1 cellular context compared by ENCODE assay signal in the genomic region with DNA sequence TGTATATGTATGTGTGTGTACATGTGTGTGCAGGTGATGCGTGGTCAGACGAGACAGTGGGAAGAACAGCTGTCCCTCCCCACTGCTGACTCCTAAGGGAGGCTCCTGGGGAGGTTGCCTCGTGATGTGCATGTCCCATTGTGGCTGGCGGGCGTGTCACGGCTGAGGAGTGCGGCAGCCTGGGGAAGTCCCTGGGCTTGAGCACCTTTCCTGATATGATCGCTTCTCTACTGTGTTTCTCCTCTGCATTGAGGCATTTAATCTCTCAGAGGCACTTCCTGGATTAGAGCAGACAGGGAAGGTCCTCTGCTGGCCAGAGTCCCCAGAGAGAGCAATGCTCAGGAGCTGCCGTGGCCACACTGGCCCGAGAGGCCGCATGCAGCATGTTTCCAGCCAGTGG.
TF ChIP-seq lines count a peak whose summit lies in the region.

No MANE protein-coding gene starts in this region.

TF ChIP-seq in GM23338, 12 proteins besides CTCF, POLR2A, EP300 and RAD21:
- no peak for TF ChIP-seq ZNF114 (CRISPR knock-in tag; IDR thresholded peaks at IDR 0.05)
- TF ChIP-seq ZNF331 (CRISPR knock-in tag; IDR thresholded peaks at IDR 0.05; ENCODE audit: low read depth) = no peak
- no peak for TF ChIP-seq STAT1 (IDR thresholded peaks at IDR 0.05; ENCODE audit: unreplicated experiment)
- TF ChIP-seq CREB1 (CRISPR knock-in tag; IDR thresholded peaks at IDR 0.05; ENCODE audit: low read depth) = no peak
- no peak for TF ChIP-seq EZH2phosphoT487 (IDR thresholded peaks at IDR 0.05; ENCODE audit: unreplicated experiment)
- TF ChIP-seq, protein P1, sequence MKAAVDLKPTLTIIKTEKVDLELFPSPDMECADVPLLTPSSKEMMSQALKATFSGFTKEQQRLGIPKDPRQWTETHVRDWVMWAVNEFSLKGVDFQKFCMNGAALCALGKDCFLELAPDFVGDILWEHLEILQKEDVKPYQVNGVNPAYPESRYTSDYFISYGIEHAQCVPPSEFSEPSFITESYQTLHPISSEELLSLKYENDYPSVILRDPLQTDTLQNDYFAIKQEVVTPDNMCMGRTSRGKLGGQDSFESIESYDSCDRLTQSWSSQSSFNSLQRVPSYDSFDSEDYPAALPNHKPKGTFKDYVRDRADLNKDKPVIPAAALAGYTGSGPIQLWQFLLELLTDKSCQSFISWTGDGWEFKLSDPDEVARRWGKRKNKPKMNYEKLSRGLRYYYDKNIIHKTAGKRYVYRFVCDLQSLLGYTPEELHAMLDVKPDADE (IDR thresholded peaks at IDR 0.05) = no peak
- TF ChIP-seq JUNB (IDR thresholded peaks at IDR 0.05; ENCODE audit: unreplicated experiment) = no peak
- TF ChIP-seq, protein P2, sequence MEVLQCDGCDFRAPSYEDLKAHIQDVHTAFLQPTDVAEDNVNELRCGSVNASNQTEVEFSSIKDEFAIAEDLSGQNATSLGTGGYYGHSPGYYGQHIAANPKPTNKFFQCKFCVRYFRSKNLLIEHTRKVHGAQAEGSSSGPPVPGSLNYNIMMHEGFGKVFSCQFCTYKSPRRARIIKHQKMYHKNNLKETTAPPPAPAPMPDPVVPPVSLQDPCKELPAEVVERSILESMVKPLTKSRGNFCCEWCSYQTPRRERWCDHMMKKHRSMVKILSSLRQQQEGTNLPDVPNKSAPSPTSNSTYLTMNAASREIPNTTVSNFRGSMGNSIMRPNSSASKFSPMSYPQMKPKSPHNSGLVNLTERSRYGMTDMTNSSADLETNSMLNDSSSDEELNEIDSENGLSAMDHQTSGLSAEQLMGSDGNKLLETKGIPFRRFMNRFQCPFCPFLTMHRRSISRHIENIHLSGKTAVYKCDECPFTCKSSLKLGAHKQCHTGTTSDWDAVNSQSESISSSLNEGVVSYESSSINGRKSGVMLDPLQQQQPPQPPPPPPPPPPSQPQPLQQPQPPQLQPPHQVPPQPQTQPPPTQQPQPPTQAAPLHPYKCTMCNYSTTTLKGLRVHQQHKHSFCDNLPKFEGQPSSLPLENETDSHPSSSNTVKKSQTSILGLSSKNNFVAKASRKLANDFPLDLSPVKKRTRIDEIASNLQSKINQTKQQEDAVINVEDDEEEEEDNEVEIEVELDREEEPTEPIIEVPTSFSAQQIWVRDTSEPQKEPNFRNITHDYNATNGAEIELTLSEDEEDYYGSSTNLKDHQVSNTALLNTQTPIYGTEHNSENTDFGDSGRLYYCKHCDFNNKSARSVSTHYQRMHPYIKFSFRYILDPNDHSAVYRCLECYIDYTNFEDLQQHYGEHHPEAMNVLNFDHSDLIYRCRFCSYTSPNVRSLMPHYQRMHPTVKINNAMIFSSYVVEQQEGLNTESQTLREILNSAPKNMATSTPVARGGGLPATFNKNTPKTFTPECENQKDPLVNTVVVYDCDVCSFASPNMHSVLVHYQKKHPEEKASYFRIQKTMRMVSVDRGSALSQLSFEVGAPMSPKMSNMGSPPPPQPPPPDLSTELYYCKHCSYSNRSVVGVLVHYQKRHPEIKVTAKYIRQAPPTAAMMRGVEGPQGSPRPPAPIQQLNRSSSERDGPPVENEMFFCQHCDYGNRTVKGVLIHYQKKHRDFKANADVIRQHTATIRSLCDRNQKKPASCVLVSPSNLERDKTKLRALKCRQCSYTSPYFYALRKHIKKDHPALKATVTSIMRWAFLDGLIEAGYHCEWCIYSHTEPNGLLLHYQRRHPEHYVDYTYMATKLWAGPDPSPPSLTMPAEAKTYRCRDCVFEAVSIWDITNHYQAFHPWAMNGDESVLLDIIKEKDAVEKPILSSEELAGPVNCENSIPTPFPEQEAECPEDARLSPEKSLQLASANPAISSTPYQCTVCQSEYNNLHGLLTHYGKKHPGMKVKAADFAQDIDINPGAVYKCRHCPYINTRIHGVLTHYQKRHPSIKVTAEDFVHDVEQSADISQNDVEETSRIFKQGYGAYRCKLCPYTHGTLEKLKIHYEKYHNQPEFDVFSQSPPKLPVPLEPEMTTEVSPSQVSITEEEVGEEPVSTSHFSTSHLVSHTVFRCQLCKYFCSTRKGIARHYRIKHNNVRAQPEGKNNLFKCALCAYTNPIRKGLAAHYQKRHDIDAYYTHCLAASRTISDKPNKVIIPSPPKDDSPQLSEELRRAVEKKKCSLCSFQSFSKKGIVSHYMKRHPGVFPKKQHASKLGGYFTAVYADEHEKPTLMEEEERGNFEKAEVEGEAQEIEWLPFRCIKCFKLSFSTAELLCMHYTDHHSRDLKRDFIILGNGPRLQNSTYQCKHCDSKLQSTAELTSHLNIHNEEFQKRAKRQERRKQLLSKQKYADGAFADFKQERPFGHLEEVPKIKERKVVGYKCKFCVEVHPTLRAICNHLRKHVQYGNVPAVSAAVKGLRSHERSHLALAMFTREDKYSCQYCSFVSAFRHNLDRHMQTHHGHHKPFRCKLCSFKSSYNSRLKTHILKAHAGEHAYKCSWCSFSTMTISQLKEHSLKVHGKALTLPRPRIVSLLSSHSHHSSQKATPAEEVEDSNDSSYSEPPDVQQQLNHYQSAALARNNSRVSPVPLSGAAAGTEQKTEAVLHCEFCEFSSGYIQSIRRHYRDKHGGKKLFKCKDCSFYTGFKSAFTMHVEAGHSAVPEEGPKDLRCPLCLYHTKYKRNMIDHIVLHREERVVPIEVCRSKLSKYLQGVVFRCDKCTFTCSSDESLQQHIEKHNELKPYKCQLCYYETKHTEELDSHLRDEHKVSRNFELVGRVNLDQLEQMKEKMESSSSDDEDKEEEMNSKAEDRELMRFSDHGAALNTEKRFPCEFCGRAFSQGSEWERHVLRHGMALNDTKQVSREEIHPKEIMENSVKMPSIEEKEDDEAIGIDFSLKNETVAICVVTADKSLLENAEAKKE (CRISPR knock-in tag; IDR thresholded peaks at IDR 0.05) = no peak
TF ChIP-seq in GM23338: peak in this region for 0.
